25 cellular contexts compared by ENCODE assay signal in the genomic region with DNA sequence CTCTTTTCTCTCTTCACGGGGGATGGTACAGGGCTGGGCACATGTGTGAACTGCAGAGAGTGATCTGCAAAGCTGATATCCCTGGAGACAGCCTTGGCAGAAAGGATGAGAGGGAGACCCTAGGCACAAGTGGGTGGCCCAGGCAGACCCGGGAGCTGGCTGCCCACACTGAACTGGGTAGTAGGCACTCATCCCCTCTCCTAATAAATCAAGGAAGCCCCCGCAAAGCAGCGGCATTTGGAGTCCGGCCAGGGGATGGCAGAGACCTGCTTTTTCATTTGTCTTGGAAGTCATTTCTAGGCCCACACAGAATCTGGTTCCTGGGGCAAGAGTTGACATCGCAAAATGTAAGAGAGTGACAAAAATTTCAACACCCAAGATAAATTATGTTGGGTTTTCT. TPM values are rescaled to one million over a fixed set of nuclear protein-coding genes. Genes with fewer than 3 reads are reported as not detected.
DNase-seq lines count a peak whose midpoint lies in the region; ATAC-seq and TF ChIP-seq lines count a peak whose summit lies in the region.
"Had no signal": no experiment of that assay in that cellular context is flagged by ENCODE, and none has a peak within 500 bp of the region (broad histone marks: within the 10 kb centered on the region; RNA-seq: fewer than 3 reads in every experiment).

No MANE protein-coding gene starts in this region.

- no peak overlapping the region for H2AFZ ChIP-seq in osteoblast (ENCODE audit: low read length)
- no peak overlapping the region for H2AFZ ChIP-seq in hepatocyte
- H2AFZ ChIP-seq: GM23338 had no signal

- peak overlapping the region; percentile 28 for H3K27ac Mint-ChIP-seq in CD4-positive, alpha-beta T cell
- peak overlapping the region in 2 of 5 experiments; percentile 31 to 55 for H3K27ac Mint-ChIP-seq in brain
- H3K27ac Mint-ChIP-seq: GM23338, H9, HFFc6 had no signal

- H3K9me3 ChIP-seq in CD4-positive, alpha-beta T cell (ENCODE audit: control insufficient read depth, low read length), result no peaks in the 10 kb centered on the region
- H3K9me3 ChIP-seq in HEK293 (ENCODE audit: control insufficient read depth, insufficient read depth, low read depth, low read length), result no peaks in the 10 kb centered on the region
- no peaks in the 10 kb centered on the region for H3K9me3 ChIP-seq in osteoblast (ENCODE audit: low read depth, low read length)
- H3K9me3 ChIP-seq in hepatocyte (ENCODE audit: low read depth), result no peaks in the 10 kb centered on the region

- CTCF ChIA-PET in CD4-positive, alpha-beta T cell (lab: Charles Lee), result interaction anchor here (7.0 kb wide), 1 partner anchor 22 kb away, joined by 83 read pairs; no protein-coding TSS in a partner anchor
- CTCF ChIA-PET in HEK293 (lab: Yijun Ruan, JAX), result interaction anchor here (0.6 kb wide), 1 partner anchor 392 kb away, joined by 3 read pairs; no protein-coding TSS in a partner anchor

- H3K36me3 ChIP-seq in HEK293 (ENCODE audit: control insufficient read depth in 2 of 2, insufficient read depth in 1 of 2, low read length in 2 of 2), result no peaks in the 10 kb centered on the region
- H3K36me3 ChIP-seq in osteoblast (ENCODE audit: insufficient read depth, low read length), result no peaks in the 10 kb centered on the region
- no peaks in the 10 kb centered on the region for H3K36me3 ChIP-seq in hepatocyte (replicated peaks; ENCODE audit: insufficient read depth, low read depth)

- H3K4me3 ChIP-seq in HEK293 (ENCODE audit: low read depth, low read length), result no peak overlapping the region
- no peak overlapping the region for H3K4me3 ChIP-seq in osteoblast (ENCODE audit: insufficient read depth, low read length)
- no peak overlapping the region for H3K4me3 ChIP-seq in hepatocyte
- H3K4me3 ChIP-seq: GM23338 had no signal

- H3K4me1 ChIP-seq in HEK293 (ENCODE audit: control insufficient read depth, insufficient read depth, low read length) (peaks cover 2% of the 10 kb centered on the region), osteoblast (ENCODE audit: insufficient read depth, low read length) (peaks cover 5% of the 10 kb centered on the region), hepatocyte (ENCODE audit: insufficient read depth) (peaks cover 2% of the 10 kb centered on the region)

- H3K27ac ChIP-seq in CD4-positive, alpha-beta T cell (ENCODE audit: low read depth, low read length), result no peak overlapping the region
- H3K27ac ChIP-seq in HEK293 (ENCODE audit: extremely low read depth, low read depth, low read length), result no peak overlapping the region
- no peak overlapping the region for H3K27ac ChIP-seq in osteoblast (ENCODE audit: low read depth, low read length)
- H3K27ac ChIP-seq in hepatocyte, result no peak overlapping the region
- H3K27ac ChIP-seq: C4-2B had no signal

- peaks cover 4% of the 10 kb centered on the region for H3K4me1 Mint-ChIP-seq in CD4-positive, alpha-beta T cell (ENCODE audit: low read depth)
- peaks cover 17% of the 10 kb centered on the region for H3K4me1 Mint-ChIP-seq in brain

- ATAC-seq in CD4-positive, alpha-beta T cell (ENCODE audit: poor library complexity), result no peak
- no peak for ATAC-seq in GM21576 (IDR thresholded peaks at IDR 0.05; ENCODE audit: unreplicated experiment)
- ATAC-seq: GM23338 had no signal

- WGBS in hepatocyte (ENCODE audit: low lambda C conversion rate, missing lambda C conversion rate), result 84% methylated on average over 6 of the region's 6 CpGs

- H3K4me3 Mint-ChIP-seq in CD4-positive, alpha-beta T cell, result peak overlapping the region; percentile 25
- H3K4me3 Mint-ChIP-seq in brain, result peak overlapping the region in 4 of 5 experiments; percentile 20 to 58 (median 54)
- H3K4me3 Mint-ChIP-seq: HFFc6 had no signal

- H3K27me3 ChIP-seq in CD4-positive, alpha-beta T cell (ENCODE audit: control insufficient read depth, insufficient read depth, low read length), result no peaks in the 10 kb centered on the region
- H3K27me3 ChIP-seq in osteoblast (ENCODE audit: insufficient read depth, low read length), result no peaks in the 10 kb centered on the region
- H3K27me3 ChIP-seq in hepatocyte, result no peaks in the 10 kb centered on the region

- intact Hi-C loops in CD4-positive, alpha-beta T cell (cut with DNase I, micrococcal nuclease), result no loop called here

- POLR2A ChIA-PET in CD4-positive, alpha-beta T cell (lab: Charles Lee), result interaction anchor here (0.6 to 1.7 kb wide), 3 partner anchors 17 to 190 kb away, joined by 3 to 4 read pairs (median 4); no protein-coding TSS in a partner anchor
- POLR2A ChIA-PET in HEK293 (lab: Yijun Ruan, JAX), result interaction anchor here (0.6 kb wide), 1 partner anchor 12 kb away, joined by 4 read pairs; no protein-coding TSS in a partner anchor

- H3K4me2 ChIP-seq in osteoblast (ENCODE audit: insufficient read depth, low read length) (no peak overlapping the region), hepatocyte (no peak overlapping the region)
- H3K4me2 ChIP-seq: GM23338 had no signal

- no peak for DNase-seq in CD4-positive, alpha-beta T cell
- DNase-seq in osteoblast (ENCODE audit: insufficient read length, low spot score, missing footprints) (peak; percentile 48), hepatocyte (ENCODE audit: low spot score) (no peak), NCI-H226 (no peak)
- DNase-seq: DMS153, DND-41, H9, HFFc6, KG1, MM.1S, NCI-H1048, NCI-H1417, NCI-H1694, NCI-H2029 treated with DMSO at 0.1 percent for 48 hours, NCI-H526 treated with DMSO at 0.1 percent for 48 hours, RPMI8226, SHP77, SW 1271 had no signal

- H3K79me2 ChIP-seq in osteoblast (ENCODE audit: insufficient read depth, low read length) (peaks cover 5% of the 10 kb centered on the region), hepatocyte (peaks cover 9% of the 10 kb centered on the region)

- peaks cover 10% of the 10 kb centered on the region for H3K36me3 Mint-ChIP-seq in CD4-positive, alpha-beta T cell (ENCODE audit: low read depth)
- no peaks in the 10 kb centered on the region for H3K36me3 Mint-ChIP-seq in brain

- no peak for TF ChIP-seq CTCF in CD4-positive, alpha-beta T cell (IDR thresholded peaks at IDR 0.05)
- TF ChIP-seq CTCF in HEK293 (tag by site-specific recombination; IDR thresholded peaks at IDR 0.05), result no peak
- no peak for TF ChIP-seq CTCF in brain (conservative IDR thresholded peaks at IDR 0.05)
- no peak for TF ChIP-seq CTCF in osteoblast (IDR thresholded peaks at IDR 0.05; ENCODE audit: extremely low read depth, low read depth, low read length)
- TF ChIP-seq CTCF in hepatocyte (IDR thresholded peaks at IDR 0.05; ENCODE audit: poor library complexity), result no peak

- H3K9me3 Mint-ChIP-seq in CD4-positive, alpha-beta T cell, result no peaks in the 10 kb centered on the region
- peaks cover 0 to 5% (median 3%) of the 10 kb centered on the region in 5 experiments for H3K9me3 Mint-ChIP-seq in brain

- H4K20me1 ChIP-seq in osteoblast (ENCODE audit: insufficient read depth, low read length) (no peaks in the 10 kb centered on the region), hepatocyte (ENCODE audit: insufficient read depth, poor library complexity, severe bottlenecking) (no peaks in the 10 kb centered on the region)

- peaks cover 5% of the 10 kb centered on the region for H3K27me3 Mint-ChIP-seq in CD4-positive, alpha-beta T cell
- H3K27me3 Mint-ChIP-seq in brain, result no peaks in the 10 kb centered on the region

- no peaks in the 10 kb centered on the region for H3K9me2 ChIP-seq in hepatocyte (replicated peaks; ENCODE audit: insufficient read depth)

TF ChIP-seq in HEK293, 187 proteins besides CTCF, POLR2A, EP300 and RAD21:
- TF ChIP-seq, protein P1, sequence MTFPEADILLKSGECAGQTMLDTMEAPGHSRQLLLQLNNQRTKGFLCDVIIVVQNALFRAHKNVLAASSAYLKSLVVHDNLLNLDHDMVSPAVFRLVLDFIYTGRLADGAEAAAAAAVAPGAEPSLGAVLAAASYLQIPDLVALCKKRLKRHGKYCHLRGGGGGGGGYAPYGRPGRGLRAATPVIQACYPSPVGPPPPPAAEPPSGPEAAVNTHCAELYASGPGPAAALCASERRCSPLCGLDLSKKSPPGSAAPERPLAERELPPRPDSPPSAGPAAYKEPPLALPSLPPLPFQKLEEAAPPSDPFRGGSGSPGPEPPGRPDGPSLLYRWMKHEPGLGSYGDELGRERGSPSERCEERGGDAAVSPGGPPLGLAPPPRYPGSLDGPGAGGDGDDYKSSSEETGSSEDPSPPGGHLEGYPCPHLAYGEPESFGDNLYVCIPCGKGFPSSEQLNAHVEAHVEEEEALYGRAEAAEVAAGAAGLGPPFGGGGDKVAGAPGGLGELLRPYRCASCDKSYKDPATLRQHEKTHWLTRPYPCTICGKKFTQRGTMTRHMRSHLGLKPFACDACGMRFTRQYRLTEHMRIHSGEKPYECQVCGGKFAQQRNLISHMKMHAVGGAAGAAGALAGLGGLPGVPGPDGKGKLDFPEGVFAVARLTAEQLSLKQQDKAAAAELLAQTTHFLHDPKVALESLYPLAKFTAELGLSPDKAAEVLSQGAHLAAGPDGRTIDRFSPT (tag by site-specific recombination; IDR thresholded peaks at IDR 0.05), result no peak
- TF ChIP-seq EGR2 (tag by site-specific recombination; IDR thresholded peaks at IDR 0.05; ENCODE audit: low read depth) (peak; percentile 70), ZFHX2 (tag by site-specific recombination; conservative IDR thresholded peaks at IDR 0.05) (peak; percentile 81)

RNA-seq across cellular contexts. Expression of a gene that starts 3.0 kb away (rescaled TPM):
- total RNA-seq in CD4-positive, alpha-beta T cell, result 10 to 100 TPM in 1 of 2 experiments, 1 to 10 TPM in 1; 8.6 to 10.8 TPM
- polyA plus RNA-seq in brain (ENCODE audit: insufficient read depth, low read depth, low replicate concordance), result 12.2 TPM
- total RNA-seq in osteoblast, result 6.5 and 9.1 TPM in 2 replicates
- 6.1 and 11.4 TPM in 2 replicates for total RNA-seq in hepatocyte
- polyA plus RNA-seq in hepatocyte, result 3.1 and 4.2 TPM in 2 replicates

RNA-seq across cellular contexts. Expression of a gene that starts 34.0 kb away (rescaled TPM):
- not detected for total RNA-seq in CD4-positive, alpha-beta T cell
- polyA plus RNA-seq in brain (ENCODE audit: insufficient read depth, low read depth, low replicate concordance), result 3.7 TPM
- not detected in 2 replicates for total RNA-seq in osteoblast
- 1.1 and 1.2 TPM in 2 replicates for total RNA-seq in hepatocyte
- 0.83 TPM in 1 of 2 replicates, not detected in the other for polyA plus RNA-seq in hepatocyte
- total RNA-seq: GM23338, H9, HFFc6, NCI-H460, SK-MEL-5 had no signal
- polyA plus RNA-seq: GM23338 had no signal

RNA-seq across cellular contexts. Expression of a gene that starts 40.0 kb away (rescaled TPM):
- not detected for total RNA-seq in CD4-positive, alpha-beta T cell
- polyA plus RNA-seq in brain (ENCODE audit: insufficient read depth, low read depth, low replicate concordance) (17.2 TPM), hepatocyte (11.3 and 12.2 TPM in 2 replicates)
- total RNA-seq in osteoblast (5.0 and 5.4 TPM in 2 replicates), hepatocyte (3.6 TPM in 2 replicates)
